ENCODE assay signal across 35 cellular contexts in the genomic region with DNA sequence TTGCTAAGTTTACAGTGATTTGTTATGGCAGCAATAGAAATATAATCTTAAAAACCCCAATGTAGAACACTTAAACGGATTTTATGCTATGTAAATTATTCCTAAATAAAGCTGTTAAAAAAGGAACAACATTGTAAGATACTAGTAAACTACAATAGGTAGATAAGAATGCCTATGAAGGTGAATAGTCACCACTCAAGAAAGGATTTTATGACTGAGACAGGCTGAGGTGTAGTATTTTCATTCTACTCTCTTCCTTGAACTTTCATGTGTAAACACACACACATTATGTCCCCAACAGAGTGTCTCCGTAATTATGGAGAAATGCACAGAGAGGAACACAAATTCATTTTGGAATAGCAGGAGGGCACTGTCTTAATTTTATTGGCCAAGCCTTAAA.
DNase-seq lines count a peak whose midpoint lies in the region; ATAC-seq, FAIRE-seq and TF ChIP-seq lines count a peak whose summit lies in the region.
"Had no signal": no experiment of that assay in that cellular context is flagged by ENCODE, and none has a peak within 500 bp of the region (broad histone marks: within the 10 kb centered on the region; RNA-seq: fewer than 3 reads in every experiment).

No MANE protein-coding gene starts in this region.

- peaks cover 3% of the 10 kb centered on the region for H3K9me3 Mint-ChIP-seq in natural killer cell treated with Interleukin-12 subunit alpha and Interleukin-12 subunit beta and Interleukin-15 and Interleukin-18, amount 100 ng/mL, for 72 hours
- H3K9me3 Mint-ChIP-seq: CD8-positive, alpha-beta T cell had no signal

- H3K4me3 ChIP-seq in mucosa of descending colon (no peak overlapping the region), pancreas (no peak overlapping the region)
- H3K4me3 ChIP-seq: A549; BLaER1; BLaER1 treated with 17β-estradiol and CSF1 and Interleukin-3, amounts not matched to agents 10 nM and 100 nM had no signal

- no peaks in the 10 kb centered on the region for H3K4me1 Mint-ChIP-seq in natural killer cell treated with Interleukin-12 subunit alpha and Interleukin-12 subunit beta and Interleukin-15 and Interleukin-18, amount 100 ng/mL, for 72 hours (ENCODE audit: low read depth in 2 of 2)
- H3K4me1 Mint-ChIP-seq: B cell; CD14-positive monocyte; CD4-positive, alpha-beta memory T cell; CD4-positive, CD25-positive, alpha-beta regulatory T cell; CD8-positive, alpha-beta memory T cell had no signal

- no peak overlapping the region for H3K4me3 Mint-ChIP-seq in natural killer cell treated with Interleukin-12 subunit alpha and Interleukin-12 subunit beta and Interleukin-15 and Interleukin-18, amount 100 ng/mL, for 72 hours
- H3K4me3 Mint-ChIP-seq: B cell; CD14-positive monocyte; CD4-positive, alpha-beta memory T cell; CD4-positive, alpha-beta T cell; CD4-positive, CD25-positive, alpha-beta regulatory T cell; CD8-positive, alpha-beta memory T cell; CD8-positive, alpha-beta T cell had no signal

- intact Hi-C loops in left colon (cut with DNase I, micrococcal nuclease) = no loop called here
- intact Hi-C loops in mucosa of descending colon (cut with DNase I, micrococcal nuclease) = no loop called here
- intact Hi-C loops in pancreas (cut with DNase I) = no loop called here

- H3K27ac ChIP-seq in pancreas = no peak overlapping the region
- H3K27ac ChIP-seq: 22Rv1; A549; BLaER1; BLaER1 treated with 17β-estradiol and CSF1 and Interleukin-3, amounts not matched to agents 10 nM and 100 nM; C4-2B had no signal

- FAIRE-seq in pancreas (lab: Jason Lieb, UNC) = peak; percentile 13
- FAIRE-seq: A204.1, A549, D721Med had no signal

- TF ChIP-seq CTCF in mucosa of descending colon (IDR thresholded peaks at IDR 0.05) (no peak), pancreas (IDR thresholded peaks at IDR 0.05) (no peak)

- no peak for DNase-seq in left colon
- no peak for DNase-seq in mucosa of descending colon
- no peak for DNase-seq in pancreas
- no peak for DNase-seq in cerebellar cortex (ENCODE audit: low spot score)
- DNase-seq in natural killer cell treated with Interleukin-12 subunit alpha and Interleukin-12 subunit beta and Interleukin-15 and Interleukin-18, amount 100 ng/mL, for 72 hours (ENCODE audit: low spot score) = no peak
- no peak for DNase-seq in NCI-H748 treated with DMSO at 0.1 percent for 48 hours (lab: John Stamatoyannopoulos, UW)
- DNase-seq: 8988T; ACHN; AML-193; BE2C; C1 segment of cervical spinal cord; Caco-2; Calu3; CD4-positive, alpha-beta memory T cell; CD4-positive, alpha-beta T cell; CD4-positive, CD25-positive, alpha-beta regulatory T cell; CD8-positive, alpha-beta memory T cell; CD8-positive, alpha-beta T cell; COR-L47; DMS 273 treated with DMSO at 0.1 percent for 48 hours; DMS153; DMS53; DMS79; DMS79 treated with DMSO at 0.1 percent for 48 hours; DND-41; EL had no signal

- no peaks in the 10 kb centered on the region for H3K9me3 ChIP-seq in mucosa of descending colon
- no peaks in the 10 kb centered on the region for H3K9me3 ChIP-seq in pancreas
- H3K9me3 ChIP-seq: A549; BE2C; BLaER1; BLaER1 treated with 17β-estradiol and CSF1 and Interleukin-3, amounts not matched to agents 10 nM and 100 nM; Caco-2 had no signal

- no peaks in the 10 kb centered on the region for H3K36me3 Mint-ChIP-seq in natural killer cell treated with Interleukin-12 subunit alpha and Interleukin-12 subunit beta and Interleukin-15 and Interleukin-18, amount 100 ng/mL, for 72 hours
- H3K36me3 Mint-ChIP-seq: CD14-positive monocyte; CD4-positive, alpha-beta memory T cell; CD4-positive, CD25-positive, alpha-beta regulatory T cell; CD8-positive, alpha-beta memory T cell; CD8-positive, alpha-beta T cell had no signal

- no peaks in the 10 kb centered on the region for H3K36me3 ChIP-seq in mucosa of descending colon (ENCODE audit: low read depth)
- no peaks in the 10 kb centered on the region for H3K36me3 ChIP-seq in pancreas
- H3K36me3 ChIP-seq: BE2C; BLaER1; BLaER1 treated with 17β-estradiol and CSF1 and Interleukin-3, amounts not matched to agents 10 nM and 100 nM had no signal

- H3K27ac Mint-ChIP-seq in natural killer cell treated with Interleukin-12 subunit alpha and Interleukin-12 subunit beta and Interleukin-15 and Interleukin-18, amount 100 ng/mL, for 72 hours = no peak overlapping the region
- H3K27ac Mint-ChIP-seq: B cell; CD14-positive monocyte; CD4-positive, alpha-beta memory T cell; CD4-positive, alpha-beta T cell; CD4-positive, CD25-positive, alpha-beta regulatory T cell; CD8-positive, alpha-beta memory T cell; CD8-positive, alpha-beta T cell had no signal

- 52 to 73% methylated on average over 2 of the region's 2 CpGs for WGBS in pancreas, 2 donors

- no peaks in the 10 kb centered on the region for H3K27me3 Mint-ChIP-seq in natural killer cell treated with Interleukin-12 subunit alpha and Interleukin-12 subunit beta and Interleukin-15 and Interleukin-18, amount 100 ng/mL, for 72 hours
- H3K27me3 Mint-ChIP-seq: B cell; CD4-positive, alpha-beta T cell; CD4-positive, CD25-positive, alpha-beta regulatory T cell had no signal

- peaks cover 11% of the 10 kb centered on the region for H3K4me1 ChIP-seq in mucosa of descending colon (ENCODE audit: low read depth)
- no peaks in the 10 kb centered on the region for H3K4me1 ChIP-seq in pancreas
- H3K4me1 ChIP-seq: BE2C, Caco-2 had no signal

- no peaks in the 10 kb centered on the region for H3K27me3 ChIP-seq in pancreas
- H3K27me3 ChIP-seq: BE2C; BLaER1; BLaER1 treated with 17β-estradiol and CSF1 and Interleukin-3, amounts not matched to agents 10 nM and 100 nM had no signal

- ATAC-seq in left colon = peak; percentile 72
- ATAC-seq in mucosa of descending colon = peak; percentile 71
- no peak for ATAC-seq in pancreas
- ATAC-seq in natural killer cell treated with Interleukin-12 subunit alpha and Interleukin-12 subunit beta and Interleukin-15 and Interleukin-18, amount 100 ng/mL, for 72 hours = no peak
- ATAC-seq: A549; CD8-positive, alpha-beta T cell had no signal

Comparison
In these comparisons a context has a peak if more than half of its experiments do, and no peak if none do; other contexts are left out.
1. ATAC-seq: peak in left colon (single experiment) and mucosa of descending colon (single experiment); none in pancreas (0 of 4) and natural killer cell treated with Interleukin-12 subunit alpha and Interleukin-12 subunit beta and Interleukin-15 and Interleukin-18, amount 100 ng/mL, for 72 hours (0 of 2).